ENCODE assay signal across 12 cellular contexts in genomic region chr10:114658175-114658574, GRCh38. TPM values are rescaled to one million over a fixed set of nuclear protein-coding genes. Genes with fewer than 3 reads are reported as not detected.
DNase-seq lines count a peak whose midpoint lies in the region; ATAC-seq, FAIRE-seq and TF ChIP-seq lines count a peak whose summit lies in the region.
"Had no signal": no experiment of that assay in that cellular context is flagged by ENCODE, and none has a peak within 500 bp of the region (broad histone marks: within the 10 kb centered on the region; RNA-seq: fewer than 3 reads in every experiment).

Gene ABLIM1 (minus strand): TSS chr10:114658275. CDS start chr10:114658200, 75 bp downstream.

- no peak within 1 kb of the TSS for H3K27ac ChIP-seq in esophagus muscularis mucosa (replicated peaks in 1 of 4)
- H3K27ac ChIP-seq in aorta (ENCODE audit: low read depth in 1 of 2, low read length in 2 of 2): no peak within 1 kb of the TSS

- peaks cover 3% of the 10 kb centered on the region for H3K9me3 Mint-ChIP-seq in activated naive CD4-positive, alpha-beta T cell treated with anti-CD3 and anti-CD28 coated beads for 36 hours
- H3K9me3 Mint-ChIP-seq in activated naive CD4-positive, alpha-beta T cell treated with anti-CD3 and anti-CD28 coated beads, Interleukin-2, amount 10 ng/mL, durations not matched to agents 7 days and 5 days: no peaks in the 10 kb centered on the region
- peaks cover 0 to 5% (median 0%) of the 10 kb centered on the region in 7 donors for H3K9me3 Mint-ChIP-seq in naive B cell
- H3K9me3 Mint-ChIP-seq: nephron had no signal

- H3K4me1 ChIP-seq in esophagus muscularis mucosa (peaks cover 0 to 53% (median 11%) of the 10 kb centered on the region in 4 donors), aorta (ENCODE audit: control insufficient read depth in 1 of 2, insufficient read depth in 2 of 2, low read length in 2 of 2) (no peaks in the 10 kb centered on the region)

- H3K27me3 Mint-ChIP-seq in activated naive CD4-positive, alpha-beta T cell treated with anti-CD3 and anti-CD28 coated beads for 36 hours (ENCODE audit: low read depth): no peaks in the 10 kb centered on the region
- H3K27me3 Mint-ChIP-seq in activated naive CD4-positive, alpha-beta T cell treated with anti-CD3 and anti-CD28 coated beads, Interleukin-2, amount 10 ng/mL, durations not matched to agents 7 days and 5 days: peaks cover 23% of the 10 kb centered on the region
- H3K27me3 Mint-ChIP-seq in naive B cell: peaks cover 0 to 9% (median 6%) of the 10 kb centered on the region in 3 donors

- TF ChIP-seq POLR2A in esophagus muscularis mucosa (IDR thresholded peaks at IDR 0.05; ENCODE audit: low read depth): no peak

- intact Hi-C loops in activated naive CD4-positive, alpha-beta T cell treated with anti-CD3 and anti-CD28 coated beads for 36 hours (cut with micrococcal nuclease): no loop called here
- intact Hi-C loops in esophagus muscularis mucosa (cut with DNase I) (no loop called here), aorta (cut with DNase I) (no loop called here), posterior cingulate gyrus (cut with DNase I) (no loop called here)

- H3K4me3 ChIP-seq in esophagus muscularis mucosa (no peak within 1 kb of the TSS), aorta (ENCODE audit: low read length in 2 of 2) (no peak within 1 kb of the TSS)

- no peak for FAIRE-seq in RCC 7860 (lab: Jason Lieb, UNC)
- FAIRE-seq: GM12892 had no signal

- no peak within 1 kb of the TSS for H3K4me3 Mint-ChIP-seq in activated naive CD4-positive, alpha-beta T cell treated with anti-CD3 and anti-CD28 coated beads for 36 hours
- H3K4me3 Mint-ChIP-seq in activated naive CD4-positive, alpha-beta T cell treated with anti-CD3 and anti-CD28 coated beads, Interleukin-2, amount 10 ng/mL, durations not matched to agents 7 days and 5 days: no peak within 1 kb of the TSS
- no peak within 1 kb of the TSS for H3K4me3 Mint-ChIP-seq in naive B cell
- H3K4me3 Mint-ChIP-seq: nephron had no signal

- no peaks in the 10 kb centered on the region for H3K36me3 Mint-ChIP-seq in activated naive CD4-positive, alpha-beta T cell treated with anti-CD3 and anti-CD28 coated beads for 36 hours (ENCODE audit: low read depth)
- no peaks in the 10 kb centered on the region for H3K36me3 Mint-ChIP-seq in activated naive CD4-positive, alpha-beta T cell treated with anti-CD3 and anti-CD28 coated beads, Interleukin-2, amount 10 ng/mL, durations not matched to agents 7 days and 5 days
- H3K36me3 Mint-ChIP-seq in naive B cell: no peaks in the 10 kb centered on the region

- ATAC-seq in naive B cell (ENCODE audit: low read depth in 2 of 2) (no peak), aorta (ENCODE audit: low FRiP score) (no peak)

- no peak within 1 kb of the TSS for H3K27ac Mint-ChIP-seq in activated naive CD4-positive, alpha-beta T cell treated with anti-CD3 and anti-CD28 coated beads for 36 hours
- H3K27ac Mint-ChIP-seq in activated naive CD4-positive, alpha-beta T cell treated with anti-CD3 and anti-CD28 coated beads, Interleukin-2, amount 10 ng/mL, durations not matched to agents 7 days and 5 days: no peak within 1 kb of the TSS
- peak within 1 kb of the TSS in 1 of 6 donors; percentile 89 for H3K27ac Mint-ChIP-seq in naive B cell
- H3K27ac Mint-ChIP-seq: nephron had no signal

- H3K9me3 ChIP-seq in esophagus muscularis mucosa: peaks cover 0 to 6% (median 0%) of the 10 kb centered on the region in 4 donors
- peaks cover 4% of the 10 kb centered on the region for H3K9me3 ChIP-seq in aorta (ENCODE audit: control insufficient read depth, low read length)

- TF ChIP-seq CTCF in esophagus muscularis mucosa (IDR thresholded peaks at IDR 0.05): no peak

- H3K27me3 ChIP-seq in esophagus muscularis mucosa (no peaks in the 10 kb centered on the region), aorta (ENCODE audit: control insufficient read depth in 1 of 2, insufficient read depth in 2 of 2, low read length in 1 of 2) (no peaks in the 10 kb centered on the region)

- CTCF ChIA-PET in activated naive CD4-positive, alpha-beta T cell treated with anti-CD3 and anti-CD28 coated beads for 36 hours (lab: Charles Lee): no interaction called here
- CTCF ChIA-PET in activated naive CD4-positive, alpha-beta T cell treated with anti-CD3 and anti-CD28 coated beads, Interleukin-2, amount 10 ng/mL, durations not matched to agents 7 days and 5 days (lab: Charles Lee): no interaction called here

- H3K36me3 ChIP-seq in esophagus muscularis mucosa (no peaks in the 10 kb centered on the region), aorta (ENCODE audit: control insufficient read depth in 1 of 2, insufficient read depth in 2 of 2, low read length in 1 of 2) (no peaks in the 10 kb centered on the region)

- WGBS in esophagus muscularis mucosa: 82% methylated on average over 2 of the region's 2 CpGs
- 91 to 92% methylated on average over 2 of the region's 2 CpGs for WGBS in aorta, 2 donors

- H3K4me1 Mint-ChIP-seq in activated naive CD4-positive, alpha-beta T cell treated with anti-CD3 and anti-CD28 coated beads for 36 hours (ENCODE audit: low read depth): no peaks in the 10 kb centered on the region
- peaks cover 17% of the 10 kb centered on the region for H3K4me1 Mint-ChIP-seq in activated naive CD4-positive, alpha-beta T cell treated with anti-CD3 and anti-CD28 coated beads, Interleukin-2, amount 10 ng/mL, durations not matched to agents 7 days and 5 days
- H3K4me1 Mint-ChIP-seq in naive B cell: no peaks in the 10 kb centered on the region

- in situ Hi-C loops in KBM-7 (cut with MboI; ENCODE audit: low pct_unique_long_range_greater_than_20kb, low sequenced_read_pairs): no loop called here

- no peak for DNase-seq in activated naive CD4-positive, alpha-beta T cell treated with anti-CD3 and anti-CD28 coated beads for 36 hours
- no peak for DNase-seq in activated naive CD4-positive, alpha-beta T cell treated with anti-CD3 and anti-CD28 coated beads, Interleukin-2, amount 10 ng/mL, durations not matched to agents 7 days and 5 days
- DNase-seq in esophagus muscularis mucosa (ENCODE audit: extremely low spot score) (no peak), naive B cell (no peak), aorta (no peak), posterior cingulate gyrus (no peak), KBM-7 (no peak), RCC 7860 (ENCODE audit: low spot score) (no peak)
- DNase-seq: effector CD4-positive, alpha-beta T cell; NK-92 treated with Interleukin-12 subunit alpha and Interleukin-12 subunit beta, amount 100 ng/mL, for 24 hours had no signal

- no peak for TF ChIP-seq EP300 in esophagus muscularis mucosa (IDR thresholded peaks at IDR 0.05)

RNA-seq across cellular contexts. Expression of gene ABLIM1, which starts in this region (rescaled TPM):
- total RNA-seq in activated naive CD4-positive, alpha-beta T cell treated with anti-CD3 and anti-CD28 coated beads for 36 hours: 100 to 1,000 TPM; 157 to 159 TPM
- total RNA-seq in esophagus muscularis mucosa (100 to 1,000 TPM in 3 of 4 donors, 10 to 100 TPM in 1; 83.1 to 145 (median 120) TPM), aorta (100 to 1,000 TPM in 1 of 2 donors, 10 to 100 TPM in 1; 55.8 to 117 TPM)
- polyA plus RNA-seq in naive B cell (ENCODE audit: low read depth in 6 of 6) (100 to 1,000 TPM; 111 to 154 (median 143) TPM), aorta (10 to 100 TPM; 13.6 to 14.5 TPM)

Comparison
In these comparisons a context has a peak if more than half of its experiments do, and no peak if none do; other contexts are left out.
1. RNA of gene ABLIM1 (polyA plus RNA-seq): 111 to 154 TPM in naive B cell; 13.6 to 14.5 TPM in aorta; every median in the first group is over 4 times any median in the second.